ENCODE assay signal across 20 cellular contexts in the genomic region with DNA sequence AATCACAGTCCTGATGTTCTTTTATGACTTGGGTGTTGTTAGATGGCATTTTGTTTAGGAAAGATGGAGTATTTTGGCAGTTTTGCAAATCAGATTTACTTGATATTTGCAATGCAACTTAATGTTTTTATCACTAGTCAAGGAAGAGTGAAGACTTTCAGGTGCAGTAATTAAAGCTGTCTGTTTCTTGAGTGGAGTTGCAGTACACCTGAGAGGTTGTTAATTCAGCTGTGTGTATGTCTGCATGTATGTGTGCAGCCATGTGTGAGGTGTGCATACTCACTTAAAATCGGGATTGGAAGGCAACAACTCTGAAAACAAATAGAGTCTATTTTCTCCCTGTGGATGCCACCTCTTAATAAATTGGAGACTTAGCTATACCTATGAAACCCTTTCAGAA.
A peak's percentile ranks its signal among the peaks of the same experiment; 100 is the strongest.
DNase-seq lines count a peak whose midpoint lies in the region; ATAC-seq and TF ChIP-seq lines count a peak whose summit lies in the region.
"Had no signal": no experiment of that assay in that cellular context is flagged by ENCODE, and none has a peak within 500 bp of the region (broad histone marks: within the 10 kb centered on the region; RNA-seq: fewer than 3 reads in every experiment).

No MANE protein-coding gene starts in this region.

- peaks cover 63% of the 10 kb centered on the region for H3K4me1 Mint-ChIP-seq in mesothelial cell of epicardium
- H3K4me1 Mint-ChIP-seq: activated CD4-positive, alpha-beta memory T cell treated with anti-CD3 and anti-CD28 coated beads, Interleukin-2, amount 10 ng/mL, durations not matched to agents 7 days and 5 days; T-cell had no signal

- H3K9ac ChIP-seq in BLaER1 treated with 17β-estradiol and CSF1 and Interleukin-3, amounts not matched to agents 10 nM and 100 nM: no peak overlapping the region

- no peak for ATAC-seq in Panc1
- ATAC-seq in GM19467 (IDR thresholded peaks at IDR 0.05; ENCODE audit: unreplicated experiment): no peak
- ATAC-seq: activated CD4-positive, CD25-positive, alpha-beta regulatory T cell treated with anti-CD3 and anti-CD28 coated beads, Interleukin-2, amount 50 U/mL, for 24 hours; gastroesophageal sphincter; GM12878; T-cell had no signal

- peak; percentile 48 for DNase-seq in NCI-H1105 treated with DMSO at 0.1 percent for 48 hours (lab: John Stamatoyannopoulos, UW)
- DNase-seq in NCI-H1105 (lab: John Stamatoyannopoulos, UW): no peak
- DNase-seq in Panc1 (ENCODE audit: low read depth, low spot score): no peak
- DNase-seq in mesothelial cell of epicardium (ENCODE audit: low spot score in 2 of 2, unreplicated experiment in 2 of 2): no peak
- DNase-seq in HuH-7 (ENCODE audit: low spot score): no peak
- DNase-seq in C1 segment of cervical spinal cord (lab: John Stamatoyannopoulos, UW): no peak
- DNase-seq: activated CD4-positive, alpha-beta memory T cell treated with anti-CD3 and anti-CD28 coated beads, Interleukin-2, amount 10 ng/mL, durations not matched to agents 7 days and 5 days; aorta; NCI-H2171; NCI-H524 treated with DMSO at 0.1 percent for 48 hours; stimulated activated CD4-positive, alpha-beta T cell treated with anti-CD3 and anti-CD28 coated beads, Interleukin-1b, Interleukin-23, amount 100 ng/mL, for 48 hours; T-cell had no signal

- POLR2A ChIA-PET in Panc1 (lab: Charles Lee): no interaction called here

- TF ChIP-seq CTCF in Panc1 (IDR thresholded peaks at IDR 0.05) (no peak), mesothelial cell of epicardium (IDR thresholded peaks at IDR 0.05; ENCODE audit: unreplicated experiment) (no peak)

- H3K27ac Mint-ChIP-seq in mesothelial cell of epicardium: peak overlapping the region; percentile 31
- H3K27ac Mint-ChIP-seq: activated CD4-positive, alpha-beta memory T cell treated with anti-CD3 and anti-CD28 coated beads, Interleukin-2, amount 10 ng/mL, durations not matched to agents 7 days and 5 days; activated naive CD8-positive, alpha-beta T cell; T-cell had no signal

- no peaks in the 10 kb centered on the region for H3K27me3 Mint-ChIP-seq in mesothelial cell of epicardium (ENCODE audit: low read depth)
- H3K27me3 Mint-ChIP-seq: activated CD4-positive, alpha-beta memory T cell treated with anti-CD3 and anti-CD28 coated beads, Interleukin-2, amount 10 ng/mL, durations not matched to agents 7 days and 5 days; T-cell had no signal

- no peak overlapping the region for H3K27ac ChIP-seq in BLaER1 treated with 17β-estradiol and CSF1 and Interleukin-3, amounts not matched to agents 10 nM and 100 nM
- peak overlapping the region; percentile 96 for H3K27ac ChIP-seq in Panc1 (ENCODE audit: low read length)
- H3K27ac ChIP-seq: gastroesophageal sphincter, skin epidermis had no signal

- no peak overlapping the region for H3K4me3 Mint-ChIP-seq in mesothelial cell of epicardium
- H3K4me3 Mint-ChIP-seq: activated CD4-positive, alpha-beta memory T cell treated with anti-CD3 and anti-CD28 coated beads, Interleukin-2, amount 10 ng/mL, durations not matched to agents 7 days and 5 days; activated naive CD8-positive, alpha-beta T cell; T-cell had no signal

- H3K9me3 Mint-ChIP-seq in mesothelial cell of epicardium: no peaks in the 10 kb centered on the region
- H3K9me3 Mint-ChIP-seq: activated CD4-positive, alpha-beta memory T cell treated with anti-CD3 and anti-CD28 coated beads, Interleukin-2, amount 10 ng/mL, durations not matched to agents 7 days and 5 days; T-cell had no signal

- H3K4me1 ChIP-seq in BLaER1 treated with 17β-estradiol and CSF1 and Interleukin-3, amounts not matched to agents 10 nM and 100 nM: peaks cover 7 to 60% (median 48%) of the 10 kb centered on the region in 10 experiments
- peaks cover 49% of the 10 kb centered on the region for H3K4me1 ChIP-seq in Panc1 (ENCODE audit: control insufficient read depth, insufficient read depth, low read length)
- H3K4me1 ChIP-seq: HAP-1 had no signal

- peak overlapping the region in 9 of 11 experiments; percentile 43 to 79 (median 73); a peak in 18 of 22 replicates for H3K4me2 ChIP-seq in BLaER1 treated with 17β-estradiol and CSF1 and Interleukin-3, amounts not matched to agents 10 nM and 100 nM

- H3K9me3 ChIP-seq in BLaER1 treated with 17β-estradiol and CSF1 and Interleukin-3, amounts not matched to agents 10 nM and 100 nM (replicated peaks in 1 of 11): no peaks in the 10 kb centered on the region
- H3K9me3 ChIP-seq in Panc1 (ENCODE audit: control insufficient read depth, insufficient read depth, low read depth, low read length): no peaks in the 10 kb centered on the region
- H3K9me3 ChIP-seq: gastroesophageal sphincter, HAP-1 had no signal

- in situ Hi-C loops in Panc1 (cut with HindIII; ENCODE audit: low pct_unique_long_range_greater_than_20kb, low sequenced_read_pairs): no loop called here

- no peaks in the 10 kb centered on the region for H3K36me3 ChIP-seq in BLaER1 treated with 17β-estradiol and CSF1 and Interleukin-3, amounts not matched to agents 10 nM and 100 nM
- H3K36me3 ChIP-seq in Panc1 (ENCODE audit: control insufficient read depth, insufficient read depth, low read length): no peaks in the 10 kb centered on the region
- H3K36me3 ChIP-seq: gastroesophageal sphincter, HAP-1 had no signal

- intact Hi-C loops in Panc1 (cut with micrococcal nuclease; ENCODE audit: unreplicated experiment): loop anchor here (10.0 kb wide), 1 partner anchor 148 kb away; no protein-coding TSS in a partner anchor

- no peaks in the 10 kb centered on the region for H3K36me3 Mint-ChIP-seq in mesothelial cell of epicardium
- H3K36me3 Mint-ChIP-seq: activated naive CD8-positive, alpha-beta T cell; T-cell had no signal

- no peak overlapping the region for H3K4me3 ChIP-seq in BLaER1 treated with 17β-estradiol and CSF1 and Interleukin-3, amounts not matched to agents 10 nM and 100 nM
- H3K4me3 ChIP-seq in Panc1 (ENCODE audit: low read depth in 2 of 2, low read length in 2 of 2): no peak overlapping the region
- H3K4me3 ChIP-seq: gastroesophageal sphincter, GM12878, HAP-1, skin epidermis had no signal

- BruUV-seq in Panc1 (replicated peaks; lab: Mats Ljungman, UMichigan): no TSS peak

- no peaks in the 10 kb centered on the region for H3K27me3 ChIP-seq in BLaER1 treated with 17β-estradiol and CSF1 and Interleukin-3, amounts not matched to agents 10 nM and 100 nM
- no peaks in the 10 kb centered on the region for H3K27me3 ChIP-seq in Panc1 (ENCODE audit: control insufficient read depth, insufficient read depth, low read length)
- H3K27me3 ChIP-seq: gastroesophageal sphincter had no signal

- no peaks in the 10 kb centered on the region for H4K20me1 ChIP-seq in BLaER1 treated with 17β-estradiol and CSF1 and Interleukin-3, amounts not matched to agents 10 nM and 100 nM

- CTCF ChIA-PET in Panc1 (lab: Charles Lee): no interaction called here
